In the genomic region with DNA sequence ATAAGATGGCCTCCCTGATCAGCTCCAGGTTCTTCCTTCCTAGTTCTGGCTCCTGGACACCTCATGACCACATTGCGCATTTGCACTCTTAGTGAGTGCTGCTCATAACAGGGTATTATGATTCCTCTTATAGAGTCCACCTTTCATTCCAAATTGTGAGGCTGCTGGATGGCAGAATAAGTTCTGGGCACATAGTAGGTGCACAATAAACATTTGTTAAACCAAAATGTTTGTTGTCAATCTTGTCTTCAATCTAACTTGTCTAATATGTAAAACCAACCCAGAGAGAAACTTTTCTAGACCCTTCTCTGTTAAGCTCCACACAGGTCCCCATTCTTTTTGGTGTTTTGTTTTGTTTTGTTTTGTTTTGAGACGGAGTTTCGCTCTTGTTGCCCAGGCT, we compare ENCODE assay signal across 19 cellular contexts. TPM values are rescaled to one million over a fixed set of nuclear protein-coding genes. Genes with fewer than 3 reads are reported as not detected.
DNase-seq lines count a peak whose midpoint lies in the region; ATAC-seq, FAIRE-seq and TF ChIP-seq lines count a peak whose summit lies in the region.
"Had no signal": no experiment of that assay in that cellular context is flagged by ENCODE, and none has a peak within 500 bp of the region (broad histone marks: within the 10 kb centered on the region; RNA-seq: fewer than 3 reads in every experiment).

No MANE protein-coding gene starts in this region.

- H3K27me3 ChIP-seq in left ventricle myocardium inferior (ENCODE audit: low read depth) = no peaks in the 10 kb centered on the region
- peaks cover 0 to 1% of the 10 kb centered on the region in 2 experiments for H3K27me3 ChIP-seq in endothelial cell of umbilical vein (ENCODE audit: control insufficient read depth in 2 of 2, insufficient read depth in 2 of 2, low read length in 2 of 2)
- H3K27me3 ChIP-seq in upper lobe of right lung = no peaks in the 10 kb centered on the region
- H3K27me3 ChIP-seq: Peyer's patch had no signal

- peak overlapping the region; percentile 66 for H3K27ac Mint-ChIP-seq in osteocyte (ENCODE audit: unreplicated experiment)
- H3K27ac Mint-ChIP-seq: activated naive CD8-positive, alpha-beta T cell treated with anti-CD3 and anti-CD28 coated beads, Interleukin-2, amount 10 ng/mL, durations not matched to agents 7 days and 5 days; activated T-cell treated with anti-CD3 and anti-CD28 coated beads, Interleukin-2, amount 50 U/mL, for 72 hours; endodermal cell had no signal

- H3K27me3 Mint-ChIP-seq in osteocyte (ENCODE audit: unreplicated experiment) = peaks cover 12% of the 10 kb centered on the region

- no peak overlapping the region for H2AFZ ChIP-seq in endothelial cell of umbilical vein (ENCODE audit: low read depth, low read length)

- H3K27ac ChIP-seq in left ventricle myocardium inferior (replicated peaks) (peak overlapping the region; percentile 82), endothelial cell of umbilical vein (ENCODE audit: insufficient read depth, low read depth, low read length) (peak overlapping the region; percentile 56), upper lobe of right lung (peak overlapping the region; percentile 72)
- H3K27ac ChIP-seq: cardiac muscle cell, foreskin keratinocyte had no signal

- peak overlapping the region; percentile 56 for H3K9ac ChIP-seq in endothelial cell of umbilical vein (replicated peaks; ENCODE audit: extremely low read depth, insufficient read depth, low read length)

- no peaks in the 10 kb centered on the region for H3K79me2 ChIP-seq in endothelial cell of umbilical vein (ENCODE audit: control insufficient read depth, insufficient read depth, low read length)

- intact Hi-C loops in left ventricle myocardium inferior (cut with micrococcal nuclease) (no loop called here), cardiac septum (cut with DNase I) (loop anchor here (1.0 to 5.0 kb wide), 4 partner anchors 22 to 224 kb away; a partner anchor contains a TSS), endothelial cell of umbilical vein (cut with micrococcal nuclease) (loop anchor here (1.0 to 2.0 kb wide), 9 partner anchors 22 to 224 kb away; a partner anchor contains a TSS), upper lobe of right lung (cut with DNase I) (loop anchor here (5.0 kb wide), 1 partner anchor 225 kb away; no protein-coding TSS in a partner anchor)

- DNase-seq in left ventricle myocardium inferior (no peak), cardiac septum (ENCODE audit: low spot score) (no peak), endothelial cell of umbilical vein (ENCODE audit: low read depth, low spot score) (no peak), osteocyte (ENCODE audit: extremely low spot score, unreplicated experiment) (no peak), upper lobe of right lung (no peak)
- DNase-seq in activated CD4-positive, alpha-beta T cell treated with anti-CD3 and anti-CD28 coated beads for 4 hours = no peak
- DNase-seq: activated CD4-positive, alpha-beta T cell treated with anti-CD3 and anti-CD28 coated beads, Interleukin-2, amount 50 U/mL, for 48 hours; activated T-cell treated with anti-CD3 and anti-CD28 coated beads, Interleukin-2, amount 50 U/mL, for 72 hours; EL; foreskin keratinocyte; GOT3; NCI-H1105 treated with DMSO at 0.1 percent for 48 hours; NCI-H82; Peyer's patch had no signal

- H3K4me1 Mint-ChIP-seq in osteocyte (ENCODE audit: unreplicated experiment) = peaks cover 20% of the 10 kb centered on the region

- H3K4me2 ChIP-seq in endothelial cell of umbilical vein (ENCODE audit: insufficient read depth, low read length) = peak overlapping the region; percentile 63

- peak overlapping the region; percentile 72 for H3K4me3 Mint-ChIP-seq in osteocyte (ENCODE audit: unreplicated experiment)
- H3K4me3 Mint-ChIP-seq: endodermal cell had no signal

- no peaks in the 10 kb centered on the region for H3K9me1 ChIP-seq in endothelial cell of umbilical vein (replicated peaks; ENCODE audit: control insufficient read depth, extremely low read depth, insufficient read depth, low read length)

- CTCF ChIA-PET in endothelial cell of umbilical vein (lab: Charles Lee) = interaction anchor here (0.6 to 7.5 kb wide), 8 partner anchors 15 to 224 kb away, joined by 3 to 236 read pairs (median 6); a partner anchor contains a TSS

- ATAC-seq in upper lobe of right lung (no peak), GM18505 (IDR thresholded peaks at IDR 0.05; ENCODE audit: unreplicated experiment) (no peak), HG03175 (IDR thresholded peaks at IDR 0.05; ENCODE audit: unreplicated experiment) (no peak)

- POLR2A ChIA-PET in endothelial cell of umbilical vein (lab: Charles Lee) = interaction anchor here (0.6 kb wide), 1 partner anchor 34 kb away, joined by 3 read pairs; no protein-coding TSS in a partner anchor

- H3K4me3 ChIP-seq in left ventricle myocardium inferior (peak overlapping the region; percentile 61), endothelial cell of umbilical vein (replicated peaks in 1 of 3; ENCODE audit: insufficient read depth in 1 of 3, low read depth in 1 of 3, low read length in 3 of 3) (peak overlapping the region in 1 of 3 experiments; percentile 46), upper lobe of right lung (no peak overlapping the region)
- H3K4me3 ChIP-seq: cardiac muscle cell had no signal

- H3K9me3 ChIP-seq in left ventricle myocardium inferior (replicated peaks) = no peaks in the 10 kb centered on the region
- H3K9me3 ChIP-seq in endothelial cell of umbilical vein (replicated peaks; ENCODE audit: control insufficient read depth, insufficient read depth, low read length) = no peaks in the 10 kb centered on the region
- H3K9me3 ChIP-seq in upper lobe of right lung = no peaks in the 10 kb centered on the region
- H3K9me3 ChIP-seq: Peyer's patch had no signal

- FAIRE-seq in endothelial cell of umbilical vein (lab: Jason Lieb, UNC) = no peak

- no TSS peak for BruUV-seq in endothelial cell of umbilical vein (replicated peaks; lab: Mats Ljungman, UMichigan)

- no peaks in the 10 kb centered on the region for H3K9me3 Mint-ChIP-seq in osteocyte (ENCODE audit: unreplicated experiment)
- H3K9me3 Mint-ChIP-seq: activated naive CD8-positive, alpha-beta T cell treated with anti-CD3 and anti-CD28 coated beads, Interleukin-2, amount 10 ng/mL, durations not matched to agents 7 days and 5 days; activated T-cell treated with anti-CD3 and anti-CD28 coated beads, Interleukin-2, amount 50 U/mL, for 72 hours; endodermal cell had no signal

- no peak for TF ChIP-seq CTCF in left ventricle myocardium inferior (IDR thresholded peaks at IDR 0.05; ENCODE audit: borderline replicate concordance)
- TF ChIP-seq CTCF in endothelial cell of umbilical vein (IDR thresholded peaks at IDR 0.05; ENCODE audit: extremely low read depth in 1 of 2, insufficient read depth in 1 of 2, low read depth in 1 of 2, low read length in 2 of 2) = no peak
- no peak for TF ChIP-seq CTCF in osteocyte (IDR thresholded peaks at IDR 0.05)
- TF ChIP-seq CTCF in upper lobe of right lung (IDR thresholded peaks at IDR 0.05) = no peak

- H3K36me3 ChIP-seq in left ventricle myocardium inferior = no peaks in the 10 kb centered on the region
- H3K36me3 ChIP-seq in endothelial cell of umbilical vein (ENCODE audit: control insufficient read depth in 2 of 2, extremely low read depth in 1 of 2, insufficient read depth in 2 of 2, low read length in 2 of 2) = no peaks in the 10 kb centered on the region
- no peaks in the 10 kb centered on the region for H3K36me3 ChIP-seq in upper lobe of right lung
- H3K36me3 ChIP-seq: cardiac muscle cell, Peyer's patch had no signal

- peaks cover 30% of the 10 kb centered on the region for H3K4me1 ChIP-seq in left ventricle myocardium inferior
- H3K4me1 ChIP-seq in endothelial cell of umbilical vein (ENCODE audit: control insufficient read depth, extremely low read depth, insufficient read depth, low read length) = peaks cover 15% of the 10 kb centered on the region
- H3K4me1 ChIP-seq in upper lobe of right lung = peaks cover 14% of the 10 kb centered on the region
- H3K4me1 ChIP-seq: foreskin keratinocyte had no signal

- no peaks in the 10 kb centered on the region for H4K20me1 ChIP-seq in endothelial cell of umbilical vein (replicated peaks; ENCODE audit: control insufficient read depth, extremely low read depth, insufficient read depth, low read length)

- no peaks in the 10 kb centered on the region for H3K36me3 Mint-ChIP-seq in osteocyte (ENCODE audit: unreplicated experiment)
- H3K36me3 Mint-ChIP-seq: activated naive CD8-positive, alpha-beta T cell treated with anti-CD3 and anti-CD28 coated beads, Interleukin-2, amount 10 ng/mL, durations not matched to agents 7 days and 5 days had no signal

- TF ChIP-seq POLR2A in endothelial cell of umbilical vein (IDR thresholded peaks at IDR 0.05; ENCODE audit: low read depth, low read length) (no peak), GM18505 (IDR thresholded peaks at IDR 0.05; ENCODE audit: borderline replicate concordance, extremely low read depth, insufficient read depth, insufficient read length) (no peak)

- dilution Hi-C loops in endothelial cell of umbilical vein (cut with MboI; ENCODE audit: extremely low pct_ligation_motif_present, low sequenced_read_pairs) = loop anchor here (25.0 kb wide), 1 partner anchor 225 kb away; no protein-coding TSS in a partner anchor

TF ChIP-seq in endothelial cell of umbilical vein, 7 proteins besides CTCF, POLR2A, EP300 and RAD21:
- TF ChIP-seq, protein P1, sequence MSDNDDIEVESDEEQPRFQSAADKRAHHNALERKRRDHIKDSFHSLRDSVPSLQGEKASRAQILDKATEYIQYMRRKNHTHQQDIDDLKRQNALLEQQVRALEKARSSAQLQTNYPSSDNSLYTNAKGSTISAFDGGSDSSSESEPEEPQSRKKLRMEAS (IDR thresholded peaks at IDR 0.05; ENCODE audit: insufficient read depth, insufficient read length) = no peak

RNA-seq across cellular contexts. Expression of a gene that starts 22.6 kb away (rescaled TPM):
- 64.5 TPM for total RNA-seq in left ventricle myocardium inferior
- total RNA-seq in cardiac septum = 25.4 TPM
- 19.5 and 20.3 TPM in 2 replicates for total RNA-seq in endothelial cell of umbilical vein
- polyA plus RNA-seq in endothelial cell of umbilical vein = 9.8 and 16.7 TPM in 2 replicates
- polyA plus RNA-seq in endothelial cell of umbilical vein (2011; cell fraction: cytosol; rRNA removed) = 6.6 and 8.0 TPM in 2 replicates
- polyA plus RNA-seq in endothelial cell of umbilical vein (2011; cell fraction: nucleus; rRNA removed) = 25.1 and 34.1 TPM in 2 replicates
- 2.9 and 8.0 TPM in 2 replicates for polyA plus RNA-seq in endothelial cell of umbilical vein (2012)
- polyA minus RNA-seq in endothelial cell of umbilical vein = 63.9 and 64.1 TPM in 2 replicates
- not detected for polyA minus RNA-seq in endothelial cell of umbilical vein (2011; cell fraction: cytosol; rRNA and poly(A)+ RNA removed)
- polyA minus RNA-seq in endothelial cell of umbilical vein (2011; cell fraction: nucleus; rRNA and poly(A)+ RNA removed) = 48.0 and 80.7 TPM in 2 replicates
- total RNA-seq in osteocyte = 19.1 and 20.3 TPM in 2 replicates
- 221 TPM for total RNA-seq in upper lobe of right lung
- total RNA-seq: foreskin keratinocyte had no signal
- polyA plus RNA-seq: foreskin keratinocyte had no signal
